In genomic region chr21:42878678-42878992, GRCh38 we compare ENCODE assay signal across 1 cellular context.
TF ChIP-seq lines count a peak whose summit lies in the region.

No MANE protein-coding gene starts in this region.

TF ChIP-seq in K562, 482 proteins besides CTCF, POLR2A, EP300 and RAD21 (continued from another document):
- TF ChIP-seq SAFB (IDR thresholded peaks at IDR 0.05; ENCODE audit: borderline replicate concordance, low read depth, low read length) (no peak), HDAC6 (IDR thresholded peaks at IDR 0.05; ENCODE audit: low read depth, low read length) (no peak), MAX (CRISPR knock-in tag; IDR thresholded peaks at IDR 0.05) (peak; percentile 13; the same call in 1 of the 2 replicates), ZEB2 (IDR thresholded peaks at IDR 0.05) (0 out of 2 replicates have a peak, but pooled peaks have one; percentile 9), NCOA6 (IDR thresholded peaks at IDR 0.05) (no peak), ELF4 (CRISPR knock-in tag; IDR thresholded peaks at IDR 0.05) (no peak), ZNF830 (CRISPR knock-in tag; IDR thresholded peaks at IDR 0.05) (0 out of 2 replicates have a peak, but pooled peaks have one; percentile 3), ZNF518B (CRISPR knock-in tag; IDR thresholded peaks at IDR 0.05) (no peak), ZNF217 (CRISPR knock-in tag; IDR thresholded peaks at IDR 0.05) (no peak), ZNF584 (CRISPR knock-in tag; IDR thresholded peaks at IDR 0.05; ENCODE audit: low read depth) (no peak), CLOCK (CRISPR knock-in tag; IDR thresholded peaks at IDR 0.05; ENCODE audit: borderline replicate concordance) (no peak), ZNF318 (IDR thresholded peaks at IDR 0.05; ENCODE audit: borderline replicate concordance in 1 of 2, low read depth in 1 of 2) (no peak), MEF2D (tag; conservative IDR thresholded peaks at IDR 0.05; ENCODE audit: low read depth) (no peak), RCOR1 (IDR thresholded peaks at IDR 0.05; ENCODE audit: borderline replicate concordance in 1 of 2, low read depth in 2 of 2, low read length in 2 of 2) (no peak)
- TF ChIP-seq, protein P1, sequence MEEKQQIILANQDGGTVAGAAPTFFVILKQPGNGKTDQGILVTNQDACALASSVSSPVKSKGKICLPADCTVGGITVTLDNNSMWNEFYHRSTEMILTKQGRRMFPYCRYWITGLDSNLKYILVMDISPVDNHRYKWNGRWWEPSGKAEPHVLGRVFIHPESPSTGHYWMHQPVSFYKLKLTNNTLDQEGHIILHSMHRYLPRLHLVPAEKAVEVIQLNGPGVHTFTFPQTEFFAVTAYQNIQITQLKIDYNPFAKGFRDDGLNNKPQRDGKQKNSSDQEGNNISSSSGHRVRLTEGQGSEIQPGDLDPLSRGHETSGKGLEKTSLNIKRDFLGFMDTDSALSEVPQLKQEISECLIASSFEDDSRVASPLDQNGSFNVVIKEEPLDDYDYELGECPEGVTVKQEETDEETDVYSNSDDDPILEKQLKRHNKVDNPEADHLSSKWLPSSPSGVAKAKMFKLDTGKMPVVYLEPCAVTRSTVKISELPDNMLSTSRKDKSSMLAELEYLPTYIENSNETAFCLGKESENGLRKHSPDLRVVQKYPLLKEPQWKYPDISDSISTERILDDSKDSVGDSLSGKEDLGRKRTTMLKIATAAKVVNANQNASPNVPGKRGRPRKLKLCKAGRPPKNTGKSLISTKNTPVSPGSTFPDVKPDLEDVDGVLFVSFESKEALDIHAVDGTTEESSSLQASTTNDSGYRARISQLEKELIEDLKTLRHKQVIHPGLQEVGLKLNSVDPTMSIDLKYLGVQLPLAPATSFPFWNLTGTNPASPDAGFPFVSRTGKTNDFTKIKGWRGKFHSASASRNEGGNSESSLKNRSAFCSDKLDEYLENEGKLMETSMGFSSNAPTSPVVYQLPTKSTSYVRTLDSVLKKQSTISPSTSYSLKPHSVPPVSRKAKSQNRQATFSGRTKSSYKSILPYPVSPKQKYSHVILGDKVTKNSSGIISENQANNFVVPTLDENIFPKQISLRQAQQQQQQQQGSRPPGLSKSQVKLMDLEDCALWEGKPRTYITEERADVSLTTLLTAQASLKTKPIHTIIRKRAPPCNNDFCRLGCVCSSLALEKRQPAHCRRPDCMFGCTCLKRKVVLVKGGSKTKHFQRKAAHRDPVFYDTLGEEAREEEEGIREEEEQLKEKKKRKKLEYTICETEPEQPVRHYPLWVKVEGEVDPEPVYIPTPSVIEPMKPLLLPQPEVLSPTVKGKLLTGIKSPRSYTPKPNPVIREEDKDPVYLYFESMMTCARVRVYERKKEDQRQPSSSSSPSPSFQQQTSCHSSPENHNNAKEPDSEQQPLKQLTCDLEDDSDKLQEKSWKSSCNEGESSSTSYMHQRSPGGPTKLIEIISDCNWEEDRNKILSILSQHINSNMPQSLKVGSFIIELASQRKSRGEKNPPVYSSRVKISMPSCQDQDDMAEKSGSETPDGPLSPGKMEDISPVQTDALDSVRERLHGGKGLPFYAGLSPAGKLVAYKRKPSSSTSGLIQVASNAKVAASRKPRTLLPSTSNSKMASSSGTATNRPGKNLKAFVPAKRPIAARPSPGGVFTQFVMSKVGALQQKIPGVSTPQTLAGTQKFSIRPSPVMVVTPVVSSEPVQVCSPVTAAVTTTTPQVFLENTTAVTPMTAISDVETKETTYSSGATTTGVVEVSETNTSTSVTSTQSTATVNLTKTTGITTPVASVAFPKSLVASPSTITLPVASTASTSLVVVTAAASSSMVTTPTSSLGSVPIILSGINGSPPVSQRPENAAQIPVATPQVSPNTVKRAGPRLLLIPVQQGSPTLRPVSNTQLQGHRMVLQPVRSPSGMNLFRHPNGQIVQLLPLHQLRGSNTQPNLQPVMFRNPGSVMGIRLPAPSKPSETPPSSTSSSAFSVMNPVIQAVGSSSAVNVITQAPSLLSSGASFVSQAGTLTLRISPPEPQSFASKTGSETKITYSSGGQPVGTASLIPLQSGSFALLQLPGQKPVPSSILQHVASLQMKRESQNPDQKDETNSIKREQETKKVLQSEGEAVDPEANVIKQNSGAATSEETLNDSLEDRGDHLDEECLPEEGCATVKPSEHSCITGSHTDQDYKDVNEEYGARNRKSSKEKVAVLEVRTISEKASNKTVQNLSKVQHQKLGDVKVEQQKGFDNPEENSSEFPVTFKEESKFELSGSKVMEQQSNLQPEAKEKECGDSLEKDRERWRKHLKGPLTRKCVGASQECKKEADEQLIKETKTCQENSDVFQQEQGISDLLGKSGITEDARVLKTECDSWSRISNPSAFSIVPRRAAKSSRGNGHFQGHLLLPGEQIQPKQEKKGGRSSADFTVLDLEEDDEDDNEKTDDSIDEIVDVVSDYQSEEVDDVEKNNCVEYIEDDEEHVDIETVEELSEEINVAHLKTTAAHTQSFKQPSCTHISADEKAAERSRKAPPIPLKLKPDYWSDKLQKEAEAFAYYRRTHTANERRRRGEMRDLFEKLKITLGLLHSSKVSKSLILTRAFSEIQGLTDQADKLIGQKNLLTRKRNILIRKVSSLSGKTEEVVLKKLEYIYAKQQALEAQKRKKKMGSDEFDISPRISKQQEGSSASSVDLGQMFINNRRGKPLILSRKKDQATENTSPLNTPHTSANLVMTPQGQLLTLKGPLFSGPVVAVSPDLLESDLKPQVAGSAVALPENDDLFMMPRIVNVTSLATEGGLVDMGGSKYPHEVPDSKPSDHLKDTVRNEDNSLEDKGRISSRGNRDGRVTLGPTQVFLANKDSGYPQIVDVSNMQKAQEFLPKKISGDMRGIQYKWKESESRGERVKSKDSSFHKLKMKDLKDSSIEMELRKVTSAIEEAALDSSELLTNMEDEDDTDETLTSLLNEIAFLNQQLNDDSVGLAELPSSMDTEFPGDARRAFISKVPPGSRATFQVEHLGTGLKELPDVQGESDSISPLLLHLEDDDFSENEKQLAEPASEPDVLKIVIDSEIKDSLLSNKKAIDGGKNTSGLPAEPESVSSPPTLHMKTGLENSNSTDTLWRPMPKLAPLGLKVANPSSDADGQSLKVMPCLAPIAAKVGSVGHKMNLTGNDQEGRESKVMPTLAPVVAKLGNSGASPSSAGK (IDR thresholded peaks at IDR 0.05) = peak; percentile 91
- TF ChIP-seq, protein P2, sequence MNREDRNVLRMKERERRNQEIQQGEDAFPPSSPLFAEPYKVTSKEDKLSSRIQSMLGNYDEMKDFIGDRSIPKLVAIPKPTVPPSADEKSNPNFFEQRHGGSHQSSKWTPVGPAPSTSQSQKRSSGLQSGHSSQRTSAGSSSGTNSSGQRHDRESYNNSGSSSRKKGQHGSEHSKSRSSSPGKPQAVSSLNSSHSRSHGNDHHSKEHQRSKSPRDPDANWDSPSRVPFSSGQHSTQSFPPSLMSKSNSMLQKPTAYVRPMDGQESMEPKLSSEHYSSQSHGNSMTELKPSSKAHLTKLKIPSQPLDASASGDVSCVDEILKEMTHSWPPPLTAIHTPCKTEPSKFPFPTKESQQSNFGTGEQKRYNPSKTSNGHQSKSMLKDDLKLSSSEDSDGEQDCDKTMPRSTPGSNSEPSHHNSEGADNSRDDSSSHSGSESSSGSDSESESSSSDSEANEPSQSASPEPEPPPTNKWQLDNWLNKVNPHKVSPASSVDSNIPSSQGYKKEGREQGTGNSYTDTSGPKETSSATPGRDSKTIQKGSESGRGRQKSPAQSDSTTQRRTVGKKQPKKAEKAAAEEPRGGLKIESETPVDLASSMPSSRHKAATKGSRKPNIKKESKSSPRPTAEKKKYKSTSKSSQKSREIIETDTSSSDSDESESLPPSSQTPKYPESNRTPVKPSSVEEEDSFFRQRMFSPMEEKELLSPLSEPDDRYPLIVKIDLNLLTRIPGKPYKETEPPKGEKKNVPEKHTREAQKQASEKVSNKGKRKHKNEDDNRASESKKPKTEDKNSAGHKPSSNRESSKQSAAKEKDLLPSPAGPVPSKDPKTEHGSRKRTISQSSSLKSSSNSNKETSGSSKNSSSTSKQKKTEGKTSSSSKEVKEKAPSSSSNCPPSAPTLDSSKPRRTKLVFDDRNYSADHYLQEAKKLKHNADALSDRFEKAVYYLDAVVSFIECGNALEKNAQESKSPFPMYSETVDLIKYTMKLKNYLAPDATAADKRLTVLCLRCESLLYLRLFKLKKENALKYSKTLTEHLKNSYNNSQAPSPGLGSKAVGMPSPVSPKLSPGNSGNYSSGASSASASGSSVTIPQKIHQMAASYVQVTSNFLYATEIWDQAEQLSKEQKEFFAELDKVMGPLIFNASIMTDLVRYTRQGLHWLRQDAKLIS (CRISPR knock-in tag; IDR thresholded peaks at IDR 0.05) = no peak
TF ChIP-seq in K562: peak in this region for 18.
